1 cellular context compared by ENCODE assay signal in genomic region chr5:107514305-107514704, GRCh38.
TF ChIP-seq lines count a peak whose summit lies in the region.

No MANE protein-coding gene starts in this region.

TF ChIP-seq in GM12878, 131 proteins besides CTCF, POLR2A, EP300 and RAD21:
- no peak for TF ChIP-seq MEF2A (IDR thresholded peaks at IDR 0.05; ENCODE audit: insufficient read depth, low read depth, low read length)
- TF ChIP-seq MLLT1 (IDR thresholded peaks at IDR 0.05) = no peak
- peak; percentile 55 for TF ChIP-seq JUNB (IDR thresholded peaks at IDR 0.05)
- TF ChIP-seq MAX (IDR thresholded peaks at IDR 0.05; ENCODE audit: low read depth, low read length) = no peak
- peak; percentile 24; the same call in 1 of the 2 replicates for TF ChIP-seq TCF3 (IDR thresholded peaks at IDR 0.05; ENCODE audit: borderline replicate concordance, insufficient read depth, low read depth, low read length)
- 0 out of 2 replicates have a peak, but pooled peaks have one; percentile 20 for TF ChIP-seq RUNX3 (IDR thresholded peaks at IDR 0.05; ENCODE audit: low read length)
- no peak for TF ChIP-seq RB1 (IDR thresholded peaks at IDR 0.05; ENCODE audit: borderline replicate concordance)
- TF ChIP-seq, protein P1, sequence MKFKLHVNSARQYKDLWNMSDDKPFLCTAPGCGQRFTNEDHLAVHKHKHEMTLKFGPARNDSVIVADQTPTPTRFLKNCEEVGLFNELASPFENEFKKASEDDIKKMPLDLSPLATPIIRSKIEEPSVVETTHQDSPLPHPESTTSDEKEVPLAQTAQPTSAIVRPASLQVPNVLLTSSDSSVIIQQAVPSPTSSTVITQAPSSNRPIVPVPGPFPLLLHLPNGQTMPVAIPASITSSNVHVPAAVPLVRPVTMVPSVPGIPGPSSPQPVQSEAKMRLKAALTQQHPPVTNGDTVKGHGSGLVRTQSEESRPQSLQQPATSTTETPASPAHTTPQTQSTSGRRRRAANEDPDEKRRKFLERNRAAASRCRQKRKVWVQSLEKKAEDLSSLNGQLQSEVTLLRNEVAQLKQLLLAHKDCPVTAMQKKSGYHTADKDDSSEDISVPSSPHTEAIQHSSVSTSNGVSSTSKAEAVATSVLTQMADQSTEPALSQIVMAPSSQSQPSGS (IDR thresholded peaks at IDR 0.05; ENCODE audit: low read length) = peak; percentile 26; the same call in 1 of the 2 replicates
- peak; percentile 55; the same call in 1 of the 2 replicates for TF ChIP-seq NFIC (IDR thresholded peaks at IDR 0.05; ENCODE audit: low read depth, low read length)
- peak in 1 of 2 experiments; percentile 16; a peak in 1 of 4 replicates for TF ChIP-seq IKZF2 (IDR thresholded peaks at IDR 0.05)
- no peak for TF ChIP-seq STAT1 (conservative IDR thresholded peaks at IDR 0.05)
- TF ChIP-seq ATF3 (IDR thresholded peaks at IDR 0.05; ENCODE audit: borderline replicate concordance, extremely low read depth, low read depth, low read length) = no peak
- peak; percentile 48; the same call in 1 of the 2 replicates for TF ChIP-seq EED (IDR thresholded peaks at IDR 0.05; ENCODE audit: low read depth)
- no peak for TF ChIP-seq ZBED1 (IDR thresholded peaks at IDR 0.05; ENCODE audit: borderline replicate concordance)
